11 cellular contexts compared by ENCODE assay signal in the genomic region with DNA sequence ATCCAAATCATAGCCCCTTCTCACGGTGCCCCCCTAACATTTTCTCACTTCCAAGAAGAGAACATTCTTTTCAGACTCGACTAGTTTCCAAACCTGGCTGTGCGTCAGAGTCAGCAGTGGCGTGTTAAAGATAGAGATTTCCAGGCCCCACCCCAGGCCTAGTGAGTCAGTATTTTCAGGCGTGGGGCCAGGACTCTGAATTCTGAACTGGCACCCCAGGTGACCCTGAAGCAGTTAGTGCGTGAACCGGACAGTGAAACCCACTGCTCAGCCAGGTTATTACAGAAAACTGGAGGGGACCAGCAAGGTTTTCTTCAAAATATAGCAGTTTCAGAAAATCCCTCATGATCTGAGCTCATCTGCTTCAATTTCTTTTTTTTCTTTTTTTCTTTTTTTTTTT. TPM values are rescaled to one million over a fixed set of nuclear protein-coding genes. Genes with fewer than 3 reads are reported as not detected.
DNase-seq lines count a peak whose midpoint lies in the region; ATAC-seq and TF ChIP-seq lines count a peak whose summit lies in the region.
"Had no signal": no experiment of that assay in that cellular context is flagged by ENCODE, and none has a peak within 500 bp of the region (broad histone marks: within the 10 kb centered on the region; RNA-seq: fewer than 3 reads in every experiment).

No MANE protein-coding gene starts in this region.

- H3K36me3 ChIP-seq in ascending aorta (no peaks in the 10 kb centered on the region), skeletal muscle tissue (ENCODE audit: control insufficient read depth in 3 of 3, insufficient read depth in 3 of 3, low read length in 3 of 3) (no peaks in the 10 kb centered on the region)

- peak overlapping the region; percentile 85 to 86 for H3K27ac ChIP-seq in ascending aorta
- H3K27ac ChIP-seq in skeletal muscle tissue (ENCODE audit: low read depth, low read length): peak overlapping the region; percentile 71

- H3K9me3 ChIP-seq in ascending aorta (no peaks in the 10 kb centered on the region), skeletal muscle tissue (ENCODE audit: control insufficient read depth in 3 of 3, low read length in 3 of 3) (no peaks in the 10 kb centered on the region)

- H3K27me3 ChIP-seq in ascending aorta: no peaks in the 10 kb centered on the region
- H3K27me3 ChIP-seq in skeletal muscle tissue (ENCODE audit: control insufficient read depth in 3 of 3, insufficient read depth in 3 of 3, low read length in 3 of 3): no peaks in the 10 kb centered on the region

- no peaks in the 10 kb centered on the region for H3K36me3 Mint-ChIP-seq in mesothelial cell of epicardium
- H3K36me3 Mint-ChIP-seq in activated T-cell treated with anti-CD3 and anti-CD28 coated beads, Interleukin-2, amount 50 U/mL, for 4 hours (ENCODE audit: insufficient read depth): no peaks in the 10 kb centered on the region

- peaks cover 4 to 6% of the 10 kb centered on the region in 2 donors for H3K4me1 ChIP-seq in ascending aorta
- H3K4me1 ChIP-seq in skeletal muscle tissue (ENCODE audit: control insufficient read depth in 3 of 3, insufficient read depth in 3 of 3, low read length in 3 of 3): peaks cover 4 to 27% (median 11%) of the 10 kb centered on the region in 3 donors

- no peaks in the 10 kb centered on the region for H3K4me1 Mint-ChIP-seq in mesothelial cell of epicardium
- no peaks in the 10 kb centered on the region for H3K4me1 Mint-ChIP-seq in activated T-cell treated with anti-CD3 and anti-CD28 coated beads, Interleukin-2, amount 50 U/mL, for 4 hours (ENCODE audit: low read depth)

- H3K9me3 Mint-ChIP-seq in mesothelial cell of epicardium: peaks cover 3% of the 10 kb centered on the region
- H3K9me3 Mint-ChIP-seq in activated T-cell treated with anti-CD3 and anti-CD28 coated beads, Interleukin-2, amount 50 U/mL, for 4 hours: no peaks in the 10 kb centered on the region

- DNase-seq in ELR (ENCODE audit: low read depth) (peak; percentile 82), ascending aorta (ENCODE audit: low spot score in 2 of 2) (peak in 1 of 2 donors; percentile 92), left cardiac atrium (peak; percentile 83), DMS79 treated with DMSO at 0.1 percent for 48 hours (lab: John Stamatoyannopoulos, UW) (no peak), mesothelial cell of epicardium (ENCODE audit: low spot score in 2 of 2, unreplicated experiment in 2 of 2) (no peak)
- no peak for DNase-seq in activated T-cell treated with anti-CD3 and anti-CD28 coated beads, Interleukin-2, amount 50 U/mL, for 4 hours
- DNase-seq: anterior cingulate cortex, islet precursor cell, NCI-H2171 treated with DMSO at 0.1 percent for 48 hours had no signal

- H3K4me3 ChIP-seq in ascending aorta (no peak overlapping the region), skeletal muscle tissue (ENCODE audit: low read length in 3 of 3) (no peak overlapping the region)

- H3K4me3 Mint-ChIP-seq in mesothelial cell of epicardium: no peak overlapping the region
- no peak overlapping the region for H3K4me3 Mint-ChIP-seq in activated T-cell treated with anti-CD3 and anti-CD28 coated beads, Interleukin-2, amount 50 U/mL, for 4 hours

- TF ChIP-seq CTCF in ascending aorta (IDR thresholded peaks at IDR 0.05): no peak
- no peak for TF ChIP-seq CTCF in mesothelial cell of epicardium (IDR thresholded peaks at IDR 0.05; ENCODE audit: unreplicated experiment)

- peak; percentile 76 to 94 for ATAC-seq in left cardiac atrium
- no peak for ATAC-seq in HG03280 (IDR thresholded peaks at IDR 0.05; ENCODE audit: unreplicated experiment)
- ATAC-seq in activated T-cell treated with anti-CD3 and anti-CD28 coated beads, Interleukin-2, amount 50 U/mL, for 4 hours: no peak

- no peaks in the 10 kb centered on the region for H3K27me3 Mint-ChIP-seq in mesothelial cell of epicardium (ENCODE audit: low read depth)
- H3K27me3 Mint-ChIP-seq in activated T-cell treated with anti-CD3 and anti-CD28 coated beads, Interleukin-2, amount 50 U/mL, for 4 hours (ENCODE audit: low read depth): no peaks in the 10 kb centered on the region

- intact Hi-C loops in ascending aorta (cut with DNase I) (loop anchor here (5.0 kb wide), 1 partner anchor 35 kb away; the partner anchor contains the start of gene BCOR), left cardiac atrium (cut with DNase I) (no loop called here)

- peak overlapping the region in 1 of 3 donors; percentile 16 for H3K9ac ChIP-seq in skeletal muscle tissue (ENCODE audit: low read depth in 1 of 3, low read length in 3 of 3)

- no peak overlapping the region for H3K27ac Mint-ChIP-seq in mesothelial cell of epicardium

RNA-seq across cellular contexts. Expression of gene BCOR, which starts 35.0 kb away (rescaled TPM):
- 26.7 TPM for total RNA-seq in ascending aorta
- 10 to 100 TPM; 10.8 to 21.6 TPM for total RNA-seq in left cardiac atrium
- total RNA-seq in skeletal muscle tissue: 19.8 TPM
- 49.0 to 52.3 TPM (median 49.7 TPM) in 3 replicates for total RNA-seq in mesothelial cell of epicardium
- 10 to 100 TPM; 53.4 to 58.5 (median 54.5) TPM for total RNA-seq in activated T-cell treated with anti-CD3 and anti-CD28 coated beads, Interleukin-2, amount 50 U/mL, for 4 hours

Comparison
In these comparisons a context has a peak if more than half of its experiments do, and no peak if none do; other contexts are left out.
1. DNase-seq: peak in ELR (single experiment) and left cardiac atrium (single experiment); none in DMS79 treated with DMSO at 0.1 percent for 48 hours (single experiment), mesothelial cell of epicardium (0 of 2) and activated T-cell treated with anti-CD3 and anti-CD28 coated beads, Interleukin-2, amount 50 U/mL, for 4 hours (single experiment).
2. ATAC-seq: peak in left cardiac atrium (2 of 2); none in HG03280 (single experiment) and activated T-cell treated with anti-CD3 and anti-CD28 coated beads, Interleukin-2, amount 50 U/mL, for 4 hours (0 of 2).